In genomic region chr1:185404864-185405568, GRCh38 we compare ENCODE assay signal across 17 cellular contexts.
DNase-seq lines count a peak whose midpoint lies in the region; ATAC-seq and TF ChIP-seq lines count a peak whose summit lies in the region.
"Had no signal": no experiment of that assay in that cellular context is flagged by ENCODE, and none has a peak within 500 bp of the region (broad histone marks: within the 10 kb centered on the region; RNA-seq: fewer than 3 reads in every experiment).

No MANE protein-coding gene starts in this region.

- H3K79me2 ChIP-seq in smooth muscle cell (ENCODE audit: low read depth): no peaks in the 10 kb centered on the region

- H3K27me3 ChIP-seq in smooth muscle cell (ENCODE audit: low read depth): no peaks in the 10 kb centered on the region
- H3K27me3 ChIP-seq: heart left ventricle, testis had no signal

- H3K4me1 ChIP-seq in smooth muscle cell (ENCODE audit: low read depth): peaks cover 28% of the 10 kb centered on the region
- H3K4me1 ChIP-seq: testis had no signal

- H3K36me3 Mint-ChIP-seq in T-helper 1 cell treated with Interleukin-12 subunit alpha and Interleukin-12 subunit beta and Interleukin-4 antibody, amounts not matched to agents 30 μg/mL and 1 μg/mL, for 36 hours (ENCODE audit: low read depth): peaks cover 31% of the 10 kb centered on the region
- H3K36me3 Mint-ChIP-seq in activated naive CD8-positive, alpha-beta T cell treated with anti-CD3 and anti-CD28 coated beads, Interleukin-2, amount 10 ng/mL, durations not matched to agents 7 days and 5 days: peaks cover 49% of the 10 kb centered on the region

- POLR2A ChIA-PET in activated naive CD8-positive, alpha-beta T cell treated with anti-CD3 and anti-CD28 coated beads, Interleukin-2, amount 10 ng/mL, durations not matched to agents 7 days and 5 days (lab: Charles Lee): no interaction called here

- no peaks in the 10 kb centered on the region for H4K20me1 ChIP-seq in smooth muscle cell (ENCODE audit: low read depth)

- no peaks in the 10 kb centered on the region for H3F3A ChIP-seq in smooth muscle cell (ENCODE audit: low read depth)

- H3K27ac Mint-ChIP-seq in T-helper 1 cell treated with Interleukin-12 subunit alpha and Interleukin-12 subunit beta and Interleukin-4 antibody, amounts not matched to agents 30 μg/mL and 1 μg/mL, for 36 hours: peak overlapping the region; percentile 50
- peak overlapping the region; percentile 37 for H3K27ac Mint-ChIP-seq in activated naive CD8-positive, alpha-beta T cell treated with anti-CD3 and anti-CD28 coated beads, Interleukin-2, amount 10 ng/mL, durations not matched to agents 7 days and 5 days

- peaks cover 32% of the 10 kb centered on the region for H3K4me1 Mint-ChIP-seq in T-helper 1 cell treated with Interleukin-12 subunit alpha and Interleukin-12 subunit beta and Interleukin-4 antibody, amounts not matched to agents 30 μg/mL and 1 μg/mL, for 36 hours (ENCODE audit: low read depth)
- peaks cover 33% of the 10 kb centered on the region for H3K4me1 Mint-ChIP-seq in activated naive CD8-positive, alpha-beta T cell treated with anti-CD3 and anti-CD28 coated beads, Interleukin-2, amount 10 ng/mL, durations not matched to agents 7 days and 5 days

- peak overlapping the region; percentile 28 for H3K4me3 ChIP-seq in fibroblast of the aortic adventitia (ENCODE audit: low read depth, low read length)
- peak overlapping the region; percentile 11 for H3K4me3 ChIP-seq in smooth muscle cell
- H3K4me3 ChIP-seq: testis had no signal

- no peaks in the 10 kb centered on the region for H3K36me3 ChIP-seq in smooth muscle cell (ENCODE audit: low read depth)
- H3K36me3 ChIP-seq: heart left ventricle had no signal

- peak overlapping the region; percentile 2 for H2AFZ ChIP-seq in smooth muscle cell (ENCODE audit: low read depth)

- WGBS in smooth muscle cell (ENCODE audit: low lambda C conversion rate): 60% methylated on average over 7 of the region's 7 CpGs

- TF ChIP-seq CTCF in fibroblast of the aortic adventitia (IDR thresholded peaks at IDR 0.05; ENCODE audit: insufficient read depth, low read length) (no peak), smooth muscle cell (IDR thresholded peaks at IDR 0.05; ENCODE audit: borderline replicate concordance, insufficient read depth, poor library complexity, severe bottlenecking) (no peak)

- H3K9me3 ChIP-seq in smooth muscle cell (replicated peaks; ENCODE audit: low read depth): no peaks in the 10 kb centered on the region
- H3K9me3 ChIP-seq: heart left ventricle, testis had no signal

- no peaks in the 10 kb centered on the region for H3K27me3 Mint-ChIP-seq in T-helper 1 cell treated with Interleukin-12 subunit alpha and Interleukin-12 subunit beta and Interleukin-4 antibody, amounts not matched to agents 30 μg/mL and 1 μg/mL, for 36 hours (ENCODE audit: low read depth)
- H3K27me3 Mint-ChIP-seq in activated naive CD8-positive, alpha-beta T cell treated with anti-CD3 and anti-CD28 coated beads, Interleukin-2, amount 10 ng/mL, durations not matched to agents 7 days and 5 days: no peaks in the 10 kb centered on the region

- peak overlapping the region; percentile 57 for H3K4me3 Mint-ChIP-seq in T-helper 1 cell treated with Interleukin-12 subunit alpha and Interleukin-12 subunit beta and Interleukin-4 antibody, amounts not matched to agents 30 μg/mL and 1 μg/mL, for 36 hours
- no peak overlapping the region for H3K4me3 Mint-ChIP-seq in activated naive CD8-positive, alpha-beta T cell treated with anti-CD3 and anti-CD28 coated beads, Interleukin-2, amount 10 ng/mL, durations not matched to agents 7 days and 5 days

- H3K4me2 ChIP-seq in smooth muscle cell: peak overlapping the region; percentile 34

- DNase-seq in T-helper 1 cell (no peak), fibroblast of the aortic adventitia (ENCODE audit: low read depth) (peak; percentile 27), smooth muscle cell (lab: John Stamatoyannopoulos, UW; ENCODE audit: unreplicated experiment) (no peak), G401 (ENCODE audit: low spot score) (no peak), GM19240 (ENCODE audit: insufficient read length, low spot score) (no peak)
- DNase-seq in activated naive CD8-positive, alpha-beta T cell treated with anti-CD3 and anti-CD28 coated beads, Interleukin-2, amount 10 ng/mL, durations not matched to agents 7 days and 5 days: no peak
- DNase-seq: activated CD4-positive, CD25-positive, alpha-beta regulatory T cell treated with anti-CD3 and anti-CD28 coated beads, Interleukin-2, amount 50 U/mL, for 72 hours; naive thymus-derived CD4-positive, alpha-beta T cell; NCI-H1417; NCI-H226; OCI-M1; stimulated activated CD4-positive, alpha-beta T cell treated with anti-CD3 and anti-CD28 coated beads, Interleukin-1b, Interleukin-23, amount 100 ng/mL, for 48 hours; testis had no signal

- no peak overlapping the region for H3K9ac ChIP-seq in smooth muscle cell (ENCODE audit: low read depth)

- H3K9me3 Mint-ChIP-seq in T-helper 1 cell treated with Interleukin-12 subunit alpha and Interleukin-12 subunit beta and Interleukin-4 antibody, amounts not matched to agents 30 μg/mL and 1 μg/mL, for 36 hours: peaks cover 25% of the 10 kb centered on the region
- peaks cover 20% of the 10 kb centered on the region for H3K9me3 Mint-ChIP-seq in activated naive CD8-positive, alpha-beta T cell treated with anti-CD3 and anti-CD28 coated beads, Interleukin-2, amount 10 ng/mL, durations not matched to agents 7 days and 5 days

- ATAC-seq in activated naive CD8-positive, alpha-beta T cell treated with anti-CD3 and anti-CD28 coated beads, Interleukin-2, amount 10 ng/mL, durations not matched to agents 7 days and 5 days (ENCODE audit: low read depth): no peak
- no peak for ATAC-seq in HG02798 (IDR thresholded peaks at IDR 0.05; ENCODE audit: poor library complexity, unreplicated experiment)
- ATAC-seq: HCT116; naive thymus-derived CD4-positive, alpha-beta T cell had no signal

- H3K27ac ChIP-seq in smooth muscle cell (ENCODE audit: low read depth): peak overlapping the region; percentile 44
- H3K27ac ChIP-seq: testis had no signal

- in situ Hi-C loops in G401 (cut with HindIII; ENCODE audit: low sequenced_read_pairs): no loop called here
